Comparison of ENCODE assay signal across 29 cellular contexts in genomic region chr7:105611856-105612775, GRCh38. TPM values are rescaled to one million over a fixed set of nuclear protein-coding genes. Genes with fewer than 3 reads are reported as not detected.
A peak's percentile ranks its signal among the peaks of the same experiment; 100 is the strongest.
DNase-seq lines count a peak whose midpoint lies in the region; ATAC-seq and TF ChIP-seq lines count a peak whose summit lies in the region.
"Had no signal": no experiment of that assay in that cellular context is flagged by ENCODE, and none has a peak within 500 bp of the region (broad histone marks: within the 10 kb centered on the region; RNA-seq: fewer than 3 reads in every experiment).

No MANE protein-coding gene starts in this region.

- H3F3A ChIP-seq in SK-N-SH (replicated peaks; ENCODE audit: insufficient read depth), result no peaks in the 10 kb centered on the region

- no peak for TF ChIP-seq POLR2A in suprapubic skin (IDR thresholded peaks at IDR 0.05)

- no peak overlapping the region for H3K27ac Mint-ChIP-seq in Calu3 (ENCODE audit: unreplicated experiment)
- H3K27ac Mint-ChIP-seq: activated naive CD8-positive, alpha-beta T cell; activated T-helper 1 cell treated with anti-CD3 and anti-CD28 coated beads, Interleukin-12 subunit alpha, Interleukin-12 subunit beta, Interleukin-2, Interleukin-4 antibody, amounts not matched to agents 30 ng/mL and 10 ng/mL and 1 ng/mL, durations not matched to agents 14 hours and 24 hours and 36 hours had no signal

- H2AFZ ChIP-seq in fibroblast of lung (ENCODE audit: low read length) (no peak overlapping the region), SK-N-SH (ENCODE audit: low read depth) (no peak overlapping the region)

- H3K9me3 Mint-ChIP-seq in Calu3 (ENCODE audit: low read depth, unreplicated experiment), result no peaks in the 10 kb centered on the region
- H3K9me3 Mint-ChIP-seq: activated T-helper 1 cell treated with anti-CD3 and anti-CD28 coated beads, Interleukin-12 subunit alpha, Interleukin-12 subunit beta, Interleukin-2, Interleukin-4 antibody, amounts not matched to agents 30 ng/mL and 10 ng/mL and 1 ng/mL, durations not matched to agents 14 hours and 24 hours and 36 hours; brain; naive B cell had no signal

- no peak overlapping the region for H3K9ac ChIP-seq in fibroblast of lung (ENCODE audit: insufficient read depth, low read length)
- no peak overlapping the region for H3K9ac ChIP-seq in SK-N-SH

- peak; percentile 9 for DNase-seq in ELR (ENCODE audit: low read depth)
- no peak for DNase-seq in RWPE2 (ENCODE audit: low spot score)
- peak; percentile 19 to 50 for DNase-seq in fibroblast of lung (ENCODE audit: low read depth in 2 of 2)
- peak; percentile 19 for DNase-seq in pons (ENCODE audit: low spot score)
- no peak for DNase-seq in suprapubic skin (ENCODE audit: low spot score in 2 of 2)
- no peak for DNase-seq in Calu3
- no peak for DNase-seq in stimulated activated CD4-positive, alpha-beta T cell treated with anti-CD3 and anti-CD28 coated beads, Interleukin-2, amount 100 ng/mL, for 24 hours
- no peak for DNase-seq in SK-N-SH
- DNase-seq: DMS 273 treated with DMSO at 0.1 percent for 48 hours; gastrocnemius medialis; hypothalamus; Kasumi-1; kidney; mammary epithelial cell; naive B cell; NCI-H1092 treated with DMSO at 0.1 percent for 48 hours; NCI-H2029 treated with DMSO at 0.1 percent for 48 hours; right cardiac atrium; stimulated activated CD4-positive, alpha-beta T cell treated with anti-CD3 and anti-CD28 coated beads, Interleukin-15, amount 100 ng/mL, for 24 hours; T1000 had no signal

- H3K4me1 Mint-ChIP-seq in Calu3 (ENCODE audit: low read depth, unreplicated experiment), result no peaks in the 10 kb centered on the region
- H3K4me1 Mint-ChIP-seq: brain, naive B cell had no signal

- H3K36me3 Mint-ChIP-seq in Calu3 (ENCODE audit: insufficient read depth, unreplicated experiment), result no peaks in the 10 kb centered on the region

- TF ChIP-seq RAD21 in SK-N-SH (IDR thresholded peaks at IDR 0.05; ENCODE audit: low read length), result no peak

- H3K4me2 ChIP-seq in fibroblast of lung (ENCODE audit: extremely low read depth, insufficient read depth, low read length), result no peak overlapping the region
- H3K4me2 ChIP-seq in SK-N-SH, result no peak overlapping the region

- TF ChIP-seq EP300 in suprapubic skin (IDR thresholded peaks at IDR 0.05) (no peak), SK-N-SH (IDR thresholded peaks at IDR 0.05; ENCODE audit: borderline replicate concordance in 1 of 2, low read depth in 1 of 2, low read length in 1 of 2) (no peak)

- H4K20me1 ChIP-seq in fibroblast of lung (ENCODE audit: control insufficient read depth, extremely low read depth, insufficient read depth, low read length) (no peaks in the 10 kb centered on the region), SK-N-SH (ENCODE audit: insufficient read depth) (no peaks in the 10 kb centered on the region)

- H3K27ac ChIP-seq in RWPE2 (ENCODE audit: poor library complexity, severe bottlenecking) (no peak overlapping the region), fibroblast of lung (ENCODE audit: insufficient read depth, low read length) (no peak overlapping the region), suprapubic skin (no peak overlapping the region), SK-N-SH (ENCODE audit: low read depth in 2 of 2, low read length in 1 of 2) (no peak overlapping the region)
- H3K27ac ChIP-seq: gastrocnemius medialis had no signal

- no peaks in the 10 kb centered on the region for H3K27me3 Mint-ChIP-seq in Calu3 (ENCODE audit: unreplicated experiment)
- H3K27me3 Mint-ChIP-seq: activated naive CD8-positive, alpha-beta T cell; brain; naive B cell had no signal

- H3K9me3 ChIP-seq in RWPE2 (ENCODE audit: severe bottlenecking) (no peaks in the 10 kb centered on the region), fibroblast of lung (ENCODE audit: control insufficient read depth, insufficient read depth, low read depth, low read length) (no peaks in the 10 kb centered on the region), suprapubic skin (no peaks in the 10 kb centered on the region), SK-N-SH (no peaks in the 10 kb centered on the region)
- H3K9me3 ChIP-seq: gastrocnemius medialis had no signal

- 81% methylated on average over 16 of the region's 16 CpGs for WGBS in suprapubic skin
- WGBS in SK-N-SH (ENCODE audit: low lambda C conversion rate), result 88% methylated on average over 10 of the region's 16 CpGs

- H3K4me3 Mint-ChIP-seq in Calu3 (ENCODE audit: low read depth, unreplicated experiment), result no peak overlapping the region
- H3K4me3 Mint-ChIP-seq: activated naive CD8-positive, alpha-beta T cell; activated T-helper 1 cell treated with anti-CD3 and anti-CD28 coated beads, Interleukin-12 subunit alpha, Interleukin-12 subunit beta, Interleukin-2, Interleukin-4 antibody, amounts not matched to agents 30 ng/mL and 10 ng/mL and 1 ng/mL, durations not matched to agents 14 hours and 24 hours and 36 hours; brain; naive B cell had no signal

- no peaks in the 10 kb centered on the region for H3K27me3 ChIP-seq in RWPE2 (ENCODE audit: insufficient read depth, poor library complexity, severe bottlenecking)
- H3K27me3 ChIP-seq in fibroblast of lung (ENCODE audit: control insufficient read depth, insufficient read depth, low read length), result no peaks in the 10 kb centered on the region
- no peaks in the 10 kb centered on the region for H3K27me3 ChIP-seq in suprapubic skin
- no peaks in the 10 kb centered on the region for H3K27me3 ChIP-seq in SK-N-SH (ENCODE audit: insufficient read depth)
- H3K27me3 ChIP-seq: gastrocnemius medialis had no signal

- intact Hi-C loops in Calu3 (cut with micrococcal nuclease; ENCODE audit: unreplicated experiment), result no loop called here

- BruUV-seq in Calu3 (replicated peaks; lab: Mats Ljungman, UMichigan), result no TSS peak

- no peaks in the 10 kb centered on the region for H3K36me3 ChIP-seq in RWPE2 (ENCODE audit: low read depth)
- H3K36me3 ChIP-seq in fibroblast of lung (ENCODE audit: control insufficient read depth, insufficient read depth, low read length), result no peaks in the 10 kb centered on the region
- H3K36me3 ChIP-seq in suprapubic skin, result peaks cover 54% of the 10 kb centered on the region
- H3K36me3 ChIP-seq in SK-N-SH (replicated peaks in 1 of 2; ENCODE audit: control insufficient read depth in 1 of 2, insufficient read depth in 2 of 2, low read length in 1 of 2), result peaks cover 3 to 11% of the 10 kb centered on the region in 2 experiments

- ATAC-seq in RWPE2 (ENCODE audit: low read depth), result peak; percentile 23; the same call in 2 of the 3 replicates
- ATAC-seq: activated CD4-positive, CD25-positive, alpha-beta regulatory T cell treated with anti-CD3 and anti-CD28 coated beads, Interleukin-2, amount 50 U/mL, for 24 hours; gastrocnemius medialis; GM12878 had no signal

- H3K4me3 ChIP-seq in RWPE2 (ENCODE audit: severe bottlenecking) (no peak overlapping the region), fibroblast of lung (replicated peaks in 1 of 4; ENCODE audit: control extremely low read depth in 1 of 4, insufficient read depth in 1 of 4, low read depth in 3 of 4, low read length in 4 of 4) (no peak overlapping the region), suprapubic skin (no peak overlapping the region), SK-N-SH (ENCODE audit: low read depth in 2 of 2, low read length in 1 of 2) (no peak overlapping the region)
- H3K4me3 ChIP-seq: gastrocnemius medialis, GM12878 had no signal

- H3K79me2 ChIP-seq in fibroblast of lung (ENCODE audit: control insufficient read depth, insufficient read depth, low read length) (no peaks in the 10 kb centered on the region), SK-N-SH (ENCODE audit: insufficient read depth) (no peaks in the 10 kb centered on the region)

- H3K4me1 ChIP-seq in RWPE2 (ENCODE audit: insufficient read depth, poor library complexity, severe bottlenecking) (no peaks in the 10 kb centered on the region), fibroblast of lung (ENCODE audit: control insufficient read depth, extremely low read depth, insufficient read depth, low read length) (no peaks in the 10 kb centered on the region), suprapubic skin (no peaks in the 10 kb centered on the region), SK-N-SH (ENCODE audit: control insufficient read depth in 1 of 2, insufficient read depth in 2 of 2, low read depth in 1 of 2, low read length in 1 of 2) (peaks cover 0 to 5% of the 10 kb centered on the region in 2 experiments; a peak in 1 of 4 replicates)
- H3K4me1 ChIP-seq: gastrocnemius medialis had no signal

- CTCF ChIA-PET in Calu3 (lab: Charles Lee) (no interaction called here), SK-N-SH (lab: Yijun Ruan, JAX) (interaction anchor here (1.3 to 1.9 kb wide), 2 partner anchors 14 to 23 kb away, joined by 3 to 8 read pairs; no protein-coding TSS in a partner anchor)

- TF ChIP-seq CTCF in RWPE2 (IDR thresholded peaks at IDR 0.05; ENCODE audit: poor library complexity, severe bottlenecking), result no peak
- no peak for TF ChIP-seq CTCF in fibroblast of lung (conservative IDR thresholded peaks at IDR 0.05 in 1 of 2, IDR thresholded peaks at IDR 0.05 in 1 of 2; ENCODE audit: low read depth in 1 of 2, low read length in 2 of 2)
- TF ChIP-seq CTCF in suprapubic skin (IDR thresholded peaks at IDR 0.05), result no peak
- TF ChIP-seq CTCF in Calu3 (IDR thresholded peaks at IDR 0.05; ENCODE audit: unreplicated experiment), result no peak
- no peak for TF ChIP-seq CTCF in SK-N-SH (IDR thresholded peaks at IDR 0.05)

- no peaks in the 10 kb centered on the region for H3K9me2 ChIP-seq in SK-N-SH

- POLR2A ChIA-PET in SK-N-SH (lab: Yijun Ruan, JAX), result no interaction called here

TF ChIP-seq in SK-N-SH, 30 proteins besides CTCF, POLR2A, EP300 and RAD21 (continues in another document):
- TF ChIP-seq USF1 (IDR thresholded peaks at IDR 0.05; ENCODE audit: borderline replicate concordance, low read depth) (no peak), MXI1 (IDR thresholded peaks at IDR 0.05; ENCODE audit: low read depth, low read length) (no peak), TAF1 (IDR thresholded peaks at IDR 0.05; ENCODE audit: borderline replicate concordance, low read depth, low read length) (no peak), NFIC (IDR thresholded peaks at IDR 0.05; ENCODE audit: borderline replicate concordance) (no peak), POLR2AphosphoS5 (IDR thresholded peaks at IDR 0.05; ENCODE audit: low read depth, low read length) (no peak), ELF1 (IDR thresholded peaks at IDR 0.05) (no peak)

RNA-seq across cellular contexts. Expression of gene EFCAB10, which starts 30.8 kb away (rescaled TPM):
- total RNA-seq in fibroblast of lung, result not detected in 2 replicates
- not detected in 2 replicates for polyA plus RNA-seq in fibroblast of lung
- 0.13 and 0.15 TPM in 2 replicates for polyA plus RNA-seq in fibroblast of lung (2012)
- not detected in 2 replicates for polyA minus RNA-seq in fibroblast of lung (ENCODE audit: low replicate concordance)
- not detected for total RNA-seq in suprapubic skin
- total RNA-seq in Calu3 (2022), result not detected in 2 replicates
- polyA plus RNA-seq in SK-N-SH (2012; rRNA removed), result 0.51 and 0.80 TPM in 2 replicates
- 0.75 and 0.98 TPM in 2 replicates for polyA plus RNA-seq in SK-N-SH (2012; cell fraction: cytosol; rRNA removed)
- polyA plus RNA-seq in SK-N-SH (2012; cell fraction: nucleus; rRNA removed), result 0.19 and 0.98 TPM in 2 replicates
- total RNA-seq: activated CD8-positive, alpha-beta memory T cell treated with anti-CD3 and anti-CD28 coated beads for 36 hours; activated T-helper 1 cell treated with anti-CD3 and anti-CD28 coated beads, Interleukin-12 subunit alpha, Interleukin-12 subunit beta, Interleukin-2, Interleukin-4 antibody, amounts not matched to agents 30 ng/mL and 10 ng/mL and 1 ng/mL, durations not matched to agents 14 hours and 24 hours and 36 hours; endothelial cell of umbilical vein; gastrocnemius medialis; GM12878; H4; omental fat pad; right cardiac atrium had no signal
- polyA plus RNA-seq: endothelial cell of umbilical vein, mammary epithelial cell, right cardiac atrium had no signal

Comparison
In these comparisons a context has a peak if more than half of its experiments do, and no peak if none do; other contexts are left out.
1. DNase-seq: peak in ELR (single experiment), fibroblast of lung (2 of 2) and pons (single experiment); none in RWPE2 (single experiment), suprapubic skin (0 of 2), Calu3 (single experiment), stimulated activated CD4-positive, alpha-beta T cell treated with anti-CD3 and anti-CD28 coated beads, Interleukin-2, amount 100 ng/mL, for 24 hours (0 of 2) and SK-N-SH (single experiment).